ENCODE assay signal across 1 cellular context in the genomic region with DNA sequence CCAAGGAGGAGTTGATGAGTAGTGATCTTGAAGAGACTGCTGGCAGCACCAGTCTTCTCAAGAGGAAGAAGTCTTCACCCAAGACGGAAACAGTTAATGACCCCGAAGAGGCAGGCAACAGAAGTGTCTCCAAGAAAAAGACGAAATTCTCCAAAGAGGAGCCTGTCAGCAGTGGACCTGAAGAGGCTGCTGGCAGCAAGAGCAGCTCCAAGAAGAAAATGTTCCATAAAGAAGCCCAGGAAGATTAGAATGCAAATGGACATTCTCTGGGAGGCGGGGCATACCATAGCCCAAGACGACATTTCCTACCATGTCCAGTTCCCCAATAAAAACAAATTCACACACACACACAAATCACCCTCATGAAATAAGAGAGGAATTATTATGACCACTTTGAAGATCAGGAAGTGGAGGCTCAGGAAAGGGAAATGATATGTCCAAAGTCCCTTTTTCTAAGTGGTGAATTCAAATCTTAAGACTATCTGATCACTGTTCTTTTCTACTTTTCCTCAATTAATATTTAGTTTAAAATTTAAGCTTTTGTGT.
TF ChIP-seq lines count a peak whose summit lies in the region.

No MANE protein-coding gene starts in this region.

TF ChIP-seq in IMR-90, 13 proteins besides CTCF, POLR2A, EP300 and RAD21:
- TF ChIP-seq, protein P1, sequence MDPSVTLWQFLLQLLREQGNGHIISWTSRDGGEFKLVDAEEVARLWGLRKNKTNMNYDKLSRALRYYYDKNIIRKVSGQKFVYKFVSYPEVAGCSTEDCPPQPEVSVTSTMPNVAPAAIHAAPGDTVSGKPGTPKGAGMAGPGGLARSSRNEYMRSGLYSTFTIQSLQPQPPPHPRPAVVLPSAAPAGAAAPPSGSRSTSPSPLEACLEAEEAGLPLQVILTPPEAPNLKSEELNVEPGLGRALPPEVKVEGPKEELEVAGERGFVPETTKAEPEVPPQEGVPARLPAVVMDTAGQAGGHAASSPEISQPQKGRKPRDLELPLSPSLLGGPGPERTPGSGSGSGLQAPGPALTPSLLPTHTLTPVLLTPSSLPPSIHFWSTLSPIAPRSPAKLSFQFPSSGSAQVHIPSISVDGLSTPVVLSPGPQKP (IDR thresholded peaks at IDR 0.05; ENCODE audit: borderline replicate concordance, low read depth, low read length) = no peak
- TF ChIP-seq BHLHE40 (IDR thresholded peaks at IDR 0.05; ENCODE audit: low read depth, low read length) = no peak
- no peak for TF ChIP-seq CEBPB (IDR thresholded peaks at IDR 0.05; ENCODE audit: low read depth, low read length)
- no peak for TF ChIP-seq MAZ (IDR thresholded peaks at IDR 0.05; ENCODE audit: borderline replicate concordance, low read depth, low read length)
- no peak for TF ChIP-seq SMC3 (IDR thresholded peaks at IDR 0.05; ENCODE audit: low read depth, low read length)
- TF ChIP-seq MAFK (IDR thresholded peaks at IDR 0.05; ENCODE audit: low read depth, low read length) = no peak
- TF ChIP-seq RCOR1 (IDR thresholded peaks at IDR 0.05; ENCODE audit: insufficient replicate concordance, low read length) = no peak
- TF ChIP-seq, protein P2, sequence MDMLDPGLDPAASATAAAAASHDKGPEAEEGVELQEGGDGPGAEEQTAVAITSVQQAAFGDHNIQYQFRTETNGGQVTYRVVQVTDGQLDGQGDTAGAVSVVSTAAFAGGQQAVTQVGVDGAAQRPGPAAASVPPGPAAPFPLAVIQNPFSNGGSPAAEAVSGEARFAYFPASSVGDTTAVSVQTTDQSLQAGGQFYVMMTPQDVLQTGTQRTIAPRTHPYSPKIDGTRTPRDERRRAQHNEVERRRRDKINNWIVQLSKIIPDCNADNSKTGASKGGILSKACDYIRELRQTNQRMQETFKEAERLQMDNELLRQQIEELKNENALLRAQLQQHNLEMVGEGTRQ (IDR thresholded peaks at IDR 0.05; ENCODE audit: low read depth, low read length) = no peak
- TF ChIP-seq MXI1 (IDR thresholded peaks at IDR 0.05; ENCODE audit: borderline replicate concordance, low read depth, low read length) = no peak
- TF ChIP-seq NFE2L2 (IDR thresholded peaks at IDR 0.05; ENCODE audit: low read depth, low read length) = no peak
- no peak for TF ChIP-seq CHD1 (IDR thresholded peaks at IDR 0.05; ENCODE audit: low read depth, low read length)
- TF ChIP-seq FOS (IDR thresholded peaks at IDR 0.05; ENCODE audit: low read depth, low read length) = no peak
- no peak for TF ChIP-seq RFX5 (IDR thresholded peaks at IDR 0.05; ENCODE audit: low read depth, low read length)
